ENCODE assay signal across 8 cellular contexts in genomic region chr5:180208435-180209081, GRCh38. TPM values are rescaled to one million over a fixed set of nuclear protein-coding genes. Genes with fewer than 3 reads are reported as not detected.
DNase-seq lines count a peak whose midpoint lies in the region; ATAC-seq and TF ChIP-seq lines count a peak whose summit lies in the region.

No MANE protein-coding gene starts in this region.

- H3K4ac ChIP-seq in mesenchymal stem cell (ENCODE audit: low read depth in 1 of 2, low read length in 2 of 2) = no peak overlapping the region

- H3K27me3 ChIP-seq in BLaER1 (peaks cover 8% of the 10 kb centered on the region), mammary epithelial cell (ENCODE audit: insufficient read depth, low read length) (peaks cover 13% of the 10 kb centered on the region), mesenchymal stem cell (ENCODE audit: control insufficient read depth in 1 of 2, insufficient read depth in 1 of 2, low read length in 2 of 2) (peaks cover 32 to 56% of the 10 kb centered on the region in 2 experiments)

- H2AK5ac ChIP-seq in mesenchymal stem cell (ENCODE audit: low read length, severe bottlenecking) = no peak overlapping the region

- H3K18ac ChIP-seq in mesenchymal stem cell (ENCODE audit: low read depth in 1 of 2, low read length in 2 of 2) = no peak overlapping the region

- no peak overlapping the region for H2BK12ac ChIP-seq in mesenchymal stem cell (ENCODE audit: low read length in 2 of 2)

- BruUV-seq in mammary epithelial cell (replicated peaks; lab: Mats Ljungman, UMichigan) = no TSS peak

- peak overlapping the region; percentile 73 for H3K4me3 ChIP-seq in BLaER1
- H3K4me3 ChIP-seq in NB4 (ENCODE audit: low read depth, low read length) = no peak overlapping the region
- peak overlapping the region in 2 of 3 experiments; percentile 27 to 34 for H3K4me3 ChIP-seq in mammary epithelial cell (replicated peaks in 1 of 3; ENCODE audit: insufficient read depth in 1 of 3, low read depth in 2 of 3, low read length in 3 of 3)
- H3K4me3 ChIP-seq in mesenchymal stem cell (ENCODE audit: insufficient read depth in 1 of 2, low read depth in 1 of 2, low read length in 2 of 2) = peak overlapping the region in 1 of 2 experiments; percentile 65

- no peak for TF ChIP-seq POLR2A in NB4 (IDR thresholded peaks at IDR 0.05; ENCODE audit: extremely low read depth, insufficient read length)

- DNase-seq in NB4 (ENCODE audit: low read depth) (peak; percentile 31), mammary epithelial cell (no peak), mesenchymal stem cell (peak; percentile 13), HPDE6-E6E7 (ENCODE audit: extremely low spot score) (no peak), T-helper 1 cell (no peak)

- intact Hi-C loops in mammary epithelial cell (cut with micrococcal nuclease) = no loop called here

- no peak overlapping the region for H2BK5ac ChIP-seq in mesenchymal stem cell (ENCODE audit: low read depth, low read length, poor library complexity, severe bottlenecking)

- peak overlapping the region; percentile 22 for H4K8ac ChIP-seq in mesenchymal stem cell (ENCODE audit: low read length)

- H2BK15ac ChIP-seq in mesenchymal stem cell (ENCODE audit: low read depth, poor library complexity, severe bottlenecking) = no peak overlapping the region

- in situ Hi-C loops in mammary epithelial cell (cut with MboI; ENCODE audit: low sequenced_read_pairs in 2 of 2) = no loop called here

- H2BK120ac ChIP-seq in mesenchymal stem cell (ENCODE audit: low read depth, low read length) = no peak overlapping the region

- no peak for TF ChIP-seq CTCF in NB4 (IDR thresholded peaks at IDR 0.05; ENCODE audit: low read depth, low read length)
- peak in 1 of 2 donors; percentile 16 for TF ChIP-seq CTCF in mammary epithelial cell (conservative IDR thresholded peaks at IDR 0.05 in 1 of 2, IDR thresholded peaks at IDR 0.05 in 1 of 2; ENCODE audit: extremely low read depth in 1 of 2, insufficient read depth in 1 of 2, low read depth in 1 of 2, low read length in 2 of 2)

- no peak overlapping the region for H3K27ac ChIP-seq in BLaER1
- no peak overlapping the region for H3K27ac ChIP-seq in mammary epithelial cell (ENCODE audit: insufficient read depth, low read depth, low read length)
- no peak overlapping the region for H3K27ac ChIP-seq in mesenchymal stem cell (ENCODE audit: low read length, poor library complexity, severe bottlenecking)

- H4K20me1 ChIP-seq in BLaER1 (no peaks in the 10 kb centered on the region), mammary epithelial cell (ENCODE audit: insufficient read depth, low read length) (no peaks in the 10 kb centered on the region)

- 9% methylated on average over 7 of the region's 65 CpGs for WGBS in mammary epithelial cell (ENCODE audit: low coverage, missing lambda C conversion rate)
- WGBS in mesenchymal stem cell = 10% methylated on average over 33 of the region's 65 CpGs

- no peak overlapping the region for H4K91ac ChIP-seq in mesenchymal stem cell (ENCODE audit: low read length)

- H3K23ac ChIP-seq in mesenchymal stem cell (ENCODE audit: low read length in 2 of 2) = no peak overlapping the region

- H3K9ac ChIP-seq in BLaER1 (peak overlapping the region; percentile 75), mammary epithelial cell (ENCODE audit: insufficient read depth, low read length) (no peak overlapping the region), mesenchymal stem cell (ENCODE audit: low read length) (no peak overlapping the region)

- H3K14ac ChIP-seq in mesenchymal stem cell (ENCODE audit: low read length in 2 of 2) = no peak overlapping the region

- CTCF ChIA-PET in mammary epithelial cell (lab: Charles Lee; ENCODE audit: low non-redundant PET) = interaction anchor here (0.6 kb wide), 1 partner anchor 410 kb away, joined by 3 read pairs; no protein-coding TSS in a partner anchor

- dilution Hi-C loops in mammary epithelial cell (cut with HindIII; ENCODE audit: low sequenced_read_pairs) = no loop called here

- no peaks in the 10 kb centered on the region for H3K79me2 ChIP-seq in mammary epithelial cell (ENCODE audit: insufficient read depth, low read length)

- H3K9me3 ChIP-seq in BLaER1 (no peaks in the 10 kb centered on the region), mammary epithelial cell (replicated peaks; ENCODE audit: insufficient read depth, low read length) (no peaks in the 10 kb centered on the region), mesenchymal stem cell (ENCODE audit: control insufficient read depth, low read length) (no peaks in the 10 kb centered on the region)

- no peaks in the 10 kb centered on the region for H3K79me1 ChIP-seq in mesenchymal stem cell (replicated peaks; ENCODE audit: low read length, poor library complexity, severe bottlenecking)

- ATAC-seq in GM19328 (IDR thresholded peaks at IDR 0.05; ENCODE audit: unreplicated experiment) = peak; percentile 40
- no peak for ATAC-seq in GM19452 (IDR thresholded peaks at IDR 0.05; ENCODE audit: unreplicated experiment)

- H3K4me1 ChIP-seq in BLaER1 = peaks cover 19% of the 10 kb centered on the region
- peaks cover 4% of the 10 kb centered on the region for H3K4me1 ChIP-seq in mammary epithelial cell (ENCODE audit: insufficient read depth, low read length)
- H3K4me1 ChIP-seq in mesenchymal stem cell (ENCODE audit: control insufficient read depth, insufficient read depth, low read depth, low read length) = peaks cover 10% of the 10 kb centered on the region

- H3K4me2 ChIP-seq in BLaER1 = peak overlapping the region; percentile 89
- H3K4me2 ChIP-seq in mammary epithelial cell (ENCODE audit: insufficient read depth, low read depth, low read length) = peak overlapping the region; percentile 77
- peak overlapping the region; percentile 74 for H3K4me2 ChIP-seq in mesenchymal stem cell (ENCODE audit: low read length, poor library complexity, severe bottlenecking)

- H3K36me3 ChIP-seq in BLaER1 (no peaks in the 10 kb centered on the region), mammary epithelial cell (ENCODE audit: insufficient read depth, low read length) (no peaks in the 10 kb centered on the region), mesenchymal stem cell (ENCODE audit: control insufficient read depth in 1 of 2, insufficient read depth in 2 of 2, low read depth in 1 of 2, low read length in 2 of 2) (no peaks in the 10 kb centered on the region)

- peak overlapping the region; percentile 39 for H2AFZ ChIP-seq in mammary epithelial cell (ENCODE audit: low read depth, low read length)
- H2AFZ ChIP-seq in mesenchymal stem cell (ENCODE audit: low read depth, low read length) = no peak overlapping the region

RNA-seq across cellular contexts. Expression of gene RASGEF1C, which starts 0.5 kb away (rescaled TPM):
- total RNA-seq in mammary epithelial cell = under 1 TPM in 1 of 2 donors, not detected in 1; 0.17 TPM
- polyA plus RNA-seq in mammary epithelial cell = not detected
- not detected for polyA minus RNA-seq in mammary epithelial cell
- 0.01 TPM for polyA plus RNA-seq in mesenchymal stem cell (2013, experiment 1 of 2)
- not detected for polyA plus RNA-seq in mesenchymal stem cell (2013, experiment 2 of 2)

Comparison
In these comparisons a context has a peak if more than half of its experiments do, and no peak if none do; other contexts are left out.
1. DNase-seq: peak in NB4 (single experiment) and mesenchymal stem cell (single experiment); none in mammary epithelial cell (single experiment), HPDE6-E6E7 (single experiment) and T-helper 1 cell (0 of 5).
2. Peak in every context shown above with its lines, with median percentiles within 50 percentile points of each other: H3K4me2 ChIP-seq.